In genomic region chr7:96927131-96927530, GRCh38 we compare ENCODE assay signal across 9 cellular contexts.
"Had no signal": no experiment of that assay in that cellular context is flagged by ENCODE, and none has a peak within 500 bp of the region (broad histone marks: within the 10 kb centered on the region; RNA-seq: fewer than 3 reads in every experiment).

No MANE protein-coding gene starts in this region.

- DNase-seq: GM23248, GOT3, H7, H9, HCEC 1CT, HFFc6 had no signal

- H3K27ac ChIP-seq: GM23248 had no signal

- H2AFZ ChIP-seq: GM23248, GM23338 had no signal

- H3K4me2 ChIP-seq: GM23338 had no signal

- H3K36me3 ChIP-seq: HAP-1 had no signal

- H3K4me3 ChIP-seq: GM23248, GM23338, HAP-1 had no signal

- H3K9me3 ChIP-seq: HAP-1 had no signal

- H3K9ac ChIP-seq: GM23248 had no signal

- ATAC-seq: GM23338, HCT116 had no signal
